ENCODE assay signal across 8 cellular contexts in genomic region chr10:63819753-63820347, GRCh38.
DNase-seq lines count a peak whose midpoint lies in the region; ATAC-seq and TF ChIP-seq lines count a peak whose summit lies in the region.

No MANE protein-coding gene starts in this region.

- H3K27ac Mint-ChIP-seq in neural crest cell (ENCODE audit: unreplicated experiment), result no peak overlapping the region

- DNase-seq in NCI-H345 (lab: John Stamatoyannopoulos, UW) (peak; percentile 1), NCI-H345 treated with DMSO at 0.1 percent for 48 hours (lab: John Stamatoyannopoulos, UW; ENCODE audit: unreplicated experiment) (no peak), HuH-7 (ENCODE audit: low spot score) (peak; percentile 37), SK-MEL-5 (ENCODE audit: low read depth, low spot score) (peak; percentile 69), fibroblast of gingiva (ENCODE audit: low read depth) (peak; percentile 53), neural crest cell (ENCODE audit: low read depth, low spot score) (peak; percentile 63)

- ATAC-seq in HG03565 (IDR thresholded peaks at IDR 0.05; ENCODE audit: unreplicated experiment), result no peak
- no peak for ATAC-seq in GM21390 (IDR thresholded peaks at IDR 0.05; ENCODE audit: unreplicated experiment)

- no peak overlapping the region for H3K4me3 Mint-ChIP-seq in neural crest cell

- peaks cover 4% of the 10 kb centered on the region for H3K36me3 Mint-ChIP-seq in neural crest cell (ENCODE audit: low read depth)

- in situ Hi-C loops in SK-MEL-5 (cut with HindIII; ENCODE audit: low pct_unique_long_range_greater_than_20kb, low sequenced_read_pairs), result no loop called here

- H3K4me1 Mint-ChIP-seq in neural crest cell, result no peaks in the 10 kb centered on the region

- peaks cover 13% of the 10 kb centered on the region for H3K9me3 Mint-ChIP-seq in neural crest cell

- no peaks in the 10 kb centered on the region for H3K27me3 Mint-ChIP-seq in neural crest cell (ENCODE audit: low read depth)

- peak; percentile 81 for TF ChIP-seq CTCF in neural crest cell (conservative IDR thresholded peaks at IDR 0.05)
